In genomic region chr6:112879920-112880413, GRCh38 we compare ENCODE assay signal across 11 cellular contexts.
DNase-seq lines count a peak whose midpoint lies in the region; ATAC-seq and TF ChIP-seq lines count a peak whose summit lies in the region.
"Had no signal": no experiment of that assay in that cellular context is flagged by ENCODE, and none has a peak within 500 bp of the region (broad histone marks: within the 10 kb centered on the region; RNA-seq: fewer than 3 reads in every experiment).

No MANE protein-coding gene starts in this region.

- H3K27ac ChIP-seq in CD4-positive, alpha-beta T cell (ENCODE audit: low read depth, low read length) = no peak overlapping the region
- H3K27ac ChIP-seq in right lobe of liver = no peak overlapping the region

- H3K36me3 Mint-ChIP-seq in CD4-positive, alpha-beta T cell (ENCODE audit: low read depth) = no peaks in the 10 kb centered on the region
- H3K36me3 Mint-ChIP-seq in activated T-helper 2 cell treated with anti-CD3 and anti-CD28 coated beads, Interferon-gamma antibody, Interleukin-2, Interleukin-4, amounts not matched to agents 10 μg/mL and 5 μg/mL and 100 μg/mL, durations not matched to agents 14 hours and 24 hours and 36 hours (ENCODE audit: low read depth) = no peaks in the 10 kb centered on the region
- H3K36me3 Mint-ChIP-seq: natural killer cell had no signal

- H3K9me3 ChIP-seq in CD4-positive, alpha-beta T cell (ENCODE audit: control insufficient read depth, low read length) = no peaks in the 10 kb centered on the region
- no peaks in the 10 kb centered on the region for H3K9me3 ChIP-seq in right lobe of liver

- intact Hi-C loops in CD4-positive, alpha-beta T cell (cut with DNase I, micrococcal nuclease) = no loop called here
- intact Hi-C loops in activated T-helper 2 cell treated with anti-CD3 and anti-CD28 coated beads, Interferon-gamma antibody, Interleukin-2, Interleukin-4, amounts not matched to agents 10 μg/mL and 5 μg/mL and 100 μg/mL, durations not matched to agents 14 hours and 24 hours and 36 hours (cut with micrococcal nuclease) = no loop called here
- intact Hi-C loops in right lobe of liver (cut with DNase I) = no loop called here

- no peaks in the 10 kb centered on the region for H3K9me3 Mint-ChIP-seq in CD4-positive, alpha-beta T cell
- no peaks in the 10 kb centered on the region for H3K9me3 Mint-ChIP-seq in activated T-helper 2 cell treated with anti-CD3 and anti-CD28 coated beads, Interferon-gamma antibody, Interleukin-2, Interleukin-4, amounts not matched to agents 10 μg/mL and 5 μg/mL and 100 μg/mL, durations not matched to agents 14 hours and 24 hours and 36 hours

- H3K36me3 ChIP-seq in right lobe of liver = no peaks in the 10 kb centered on the region

- peak overlapping the region; percentile 45 for H3K4me3 Mint-ChIP-seq in CD4-positive, alpha-beta T cell
- peak overlapping the region; percentile 45 for H3K4me3 Mint-ChIP-seq in activated T-helper 2 cell treated with anti-CD3 and anti-CD28 coated beads, Interferon-gamma antibody, Interleukin-2, Interleukin-4, amounts not matched to agents 10 μg/mL and 5 μg/mL and 100 μg/mL, durations not matched to agents 14 hours and 24 hours and 36 hours (ENCODE audit: low read depth)
- H3K4me3 Mint-ChIP-seq: natural killer cell; T-helper 1 cell treated with Interleukin-12 subunit alpha and Interleukin-12 subunit beta and Interleukin-4 antibody, amounts not matched to agents 30 μg/mL and 1 μg/mL, for 36 hours had no signal

- no peak for TF ChIP-seq POLR2A in right lobe of liver (IDR thresholded peaks at IDR 0.05)

- CTCF ChIA-PET in CD4-positive, alpha-beta T cell (lab: Charles Lee) = no interaction called here

- H3K4me1 Mint-ChIP-seq in CD4-positive, alpha-beta T cell (ENCODE audit: low read depth) = no peaks in the 10 kb centered on the region
- H3K4me1 Mint-ChIP-seq in activated T-helper 2 cell treated with anti-CD3 and anti-CD28 coated beads, Interferon-gamma antibody, Interleukin-2, Interleukin-4, amounts not matched to agents 10 μg/mL and 5 μg/mL and 100 μg/mL, durations not matched to agents 14 hours and 24 hours and 36 hours (ENCODE audit: low read depth) = no peaks in the 10 kb centered on the region
- H3K4me1 Mint-ChIP-seq: natural killer cell had no signal

- DNase-seq in CD4-positive, alpha-beta T cell = peak in 1 of 10 experiments; percentile 5
- peak; percentile 13 for DNase-seq in activated T-helper 2 cell treated with anti-CD3 and anti-CD28 coated beads, Interferon-gamma antibody, Interleukin-2, Interleukin-4, amounts not matched to agents 10 μg/mL and 5 μg/mL and 100 μg/mL, durations not matched to agents 14 hours and 24 hours and 36 hours (ENCODE audit: low spot score)
- DNase-seq in right lobe of liver (peak in 2 of 3 donors; percentile 18 to 63), SKM-1 treated with dmso at 0.1 percent for 144 hours (lab: John Stamatoyannopoulos, UW; ENCODE audit: unreplicated experiment) (no peak), NOMO-1 treated with DMSO at 0.1 percent for 48 hours (lab: John Stamatoyannopoulos, UW; ENCODE audit: unreplicated experiment) (no peak), EL (no peak)
- DNase-seq: DND-41, natural killer cell had no signal

- peak overlapping the region in 2 of 3 donors; percentile 18 to 39 for H3K4me3 ChIP-seq in right lobe of liver

- H3K27me3 Mint-ChIP-seq in CD4-positive, alpha-beta T cell = no peaks in the 10 kb centered on the region
- H3K27me3 Mint-ChIP-seq in activated T-helper 2 cell treated with anti-CD3 and anti-CD28 coated beads, Interferon-gamma antibody, Interleukin-2, Interleukin-4, amounts not matched to agents 10 μg/mL and 5 μg/mL and 100 μg/mL, durations not matched to agents 14 hours and 24 hours and 36 hours (ENCODE audit: low read depth) = no peaks in the 10 kb centered on the region

- no peaks in the 10 kb centered on the region for H3K27me3 ChIP-seq in CD4-positive, alpha-beta T cell (ENCODE audit: control insufficient read depth, insufficient read depth, low read length)
- no peaks in the 10 kb centered on the region for H3K27me3 ChIP-seq in right lobe of liver

- no peak overlapping the region for H3K27ac Mint-ChIP-seq in CD4-positive, alpha-beta T cell
- H3K27ac Mint-ChIP-seq in activated T-helper 2 cell treated with anti-CD3 and anti-CD28 coated beads, Interferon-gamma antibody, Interleukin-2, Interleukin-4, amounts not matched to agents 10 μg/mL and 5 μg/mL and 100 μg/mL, durations not matched to agents 14 hours and 24 hours and 36 hours = no peak overlapping the region
- H3K27ac Mint-ChIP-seq: natural killer cell; T-helper 1 cell treated with Interleukin-12 subunit alpha and Interleukin-12 subunit beta and Interleukin-4 antibody, amounts not matched to agents 30 μg/mL and 1 μg/mL, for 36 hours had no signal

- no CpG with 5 or more reads among the region's 20 CpGs for WGBS in right lobe of liver (ENCODE audit: insufficient coverage, low coverage, low lambda C conversion rate, missing lambda C conversion rate)

- POLR2A ChIA-PET in CD4-positive, alpha-beta T cell (lab: Charles Lee) = no interaction called here

- no peaks in the 10 kb centered on the region for H3K4me1 ChIP-seq in right lobe of liver

- TF ChIP-seq CTCF in CD4-positive, alpha-beta T cell (IDR thresholded peaks at IDR 0.05) = no peak
- TF ChIP-seq CTCF in right lobe of liver (IDR thresholded peaks at IDR 0.05) = peak in 2 of 4 donors; percentile 26 to 46

- ATAC-seq in CD4-positive, alpha-beta T cell (ENCODE audit: poor library complexity) = no peak
- ATAC-seq in HG02840 (IDR thresholded peaks at IDR 0.05; ENCODE audit: low FRiP score, unreplicated experiment) (peak; percentile 90), right lobe of liver (peak in 3 of 4 donors; percentile 15 to 90 (median 88)), GM18870 (IDR thresholded peaks at IDR 0.05; ENCODE audit: unreplicated experiment) (no peak)

Comparison
In these comparisons a context has a peak if more than half of its experiments do, and no peak if none do; other contexts are left out.
1. ATAC-seq: peak in HG02840 (single experiment) and right lobe of liver (3 of 4); none in CD4-positive, alpha-beta T cell (single experiment) and GM18870 (single experiment).
2. DNase-seq: peak in activated T-helper 2 cell treated with anti-CD3 and anti-CD28 coated beads, Interferon-gamma antibody, Interleukin-2, Interleukin-4, amounts not matched to agents 10 μg/mL and 5 μg/mL and 100 μg/mL, durations not matched to agents 14 hours and 24 hours and 36 hours (single experiment) and right lobe of liver (2 of 3); none in SKM-1 treated with dmso at 0.1 percent for 144 hours (single experiment), NOMO-1 treated with DMSO at 0.1 percent for 48 hours (single experiment) and EL (single experiment).